Comparison of ENCODE assay signal across 19 cellular contexts in genomic region chr5:176356179-176356566, GRCh38. TPM values are rescaled to one million over a fixed set of nuclear protein-coding genes. Genes with fewer than 3 reads are reported as not detected.
A peak's percentile ranks its signal among the peaks of the same experiment; 100 is the strongest.
DNase-seq lines count a peak whose midpoint lies in the region; ATAC-seq and TF ChIP-seq lines count a peak whose summit lies in the region.
"Had no signal": no experiment of that assay in that cellular context is flagged by ENCODE, and none has a peak within 500 bp of the region (broad histone marks: within the 10 kb centered on the region; RNA-seq: fewer than 3 reads in every experiment).

No MANE protein-coding gene starts in this region.

- H3K36me3 Mint-ChIP-seq in activated T-cell treated with anti-CD3 and anti-CD28 coated beads, Interleukin-2, amount 50 U/mL, for 72 hours (ENCODE audit: insufficient read depth in 2 of 2) = peaks cover 6 to 28% of the 10 kb centered on the region in 2 donors
- peaks cover 86% of the 10 kb centered on the region for H3K36me3 Mint-ChIP-seq in CD8-positive, alpha-beta T cell
- peaks cover 78% of the 10 kb centered on the region for H3K36me3 Mint-ChIP-seq in endodermal cell (ENCODE audit: low read depth)

- ATAC-seq in activated T-cell treated with anti-CD3 and anti-CD28 coated beads, Interleukin-2, amount 50 U/mL, for 72 hours (replicated peaks in 1 of 2) = no peak
- no peak for ATAC-seq in CD8-positive, alpha-beta T cell

- H3K36me3 ChIP-seq in CD8-positive, alpha-beta T cell (ENCODE audit: insufficient read depth, low read length) = peaks cover 45% of the 10 kb centered on the region
- H3K36me3 ChIP-seq in endodermal cell (ENCODE audit: control insufficient read depth, insufficient read depth, low read length) = peaks cover 80% of the 10 kb centered on the region

- intact Hi-C loops in CD8-positive, alpha-beta T cell (cut with DNase I, micrococcal nuclease) = loop anchor here in 1 of 2 experiments (5.0 kb wide), 1 partner anchor 119 kb away; the partner anchor contains the start of gene SIMC1

- H3K4me1 Mint-ChIP-seq in activated T-cell treated with anti-CD3 and anti-CD28 coated beads, Interleukin-2, amount 50 U/mL, for 72 hours (ENCODE audit: low read depth) = peaks cover 39% of the 10 kb centered on the region
- peaks cover 55% of the 10 kb centered on the region for H3K4me1 Mint-ChIP-seq in CD8-positive, alpha-beta T cell (ENCODE audit: low read depth)
- peaks cover 14% of the 10 kb centered on the region for H3K4me1 Mint-ChIP-seq in endodermal cell

- CTCF ChIA-PET in CD8-positive, alpha-beta T cell (lab: Charles Lee) = interaction anchor here (0.8 to 1.1 kb wide), 2 partner anchors 61 to 180 kb away, joined by 4 read pairs; no protein-coding TSS in a partner anchor

- POLR2A ChIA-PET in CD8-positive, alpha-beta T cell (lab: Charles Lee) = no interaction called here

- DNase-seq in activated T-cell treated with anti-CD3 and anti-CD28 coated beads, Interleukin-2, amount 50 U/mL, for 72 hours = no peak
- DNase-seq in activated T-cell treated with anti-CD3 and anti-CD28 coated beads, Interleukin-2, amount 50 U/mL, for 48 hours = no peak
- DNase-seq in CD8-positive, alpha-beta T cell = no peak
- DNase-seq in endodermal cell (no peak), superior temporal gyrus (ENCODE audit: extremely low spot score) (no peak)
- DNase-seq: 8988T; ACHN; AML-193; BE2C; Calu3; CD4-positive, alpha-beta T cell; COR-L47; GF-D8 had no signal

- no peak overlapping the region for H3K9ac ChIP-seq in endodermal cell (ENCODE audit: extremely low read depth, low read length, poor library complexity, severe bottlenecking)
- H3K9ac ChIP-seq: BLaER1 treated with 17β-estradiol and CSF1 and Interleukin-3, amounts not matched to agents 10 nM and 100 nM had no signal

- H3K27ac Mint-ChIP-seq in activated T-cell treated with anti-CD3 and anti-CD28 coated beads, Interleukin-2, amount 50 U/mL, for 72 hours = peak overlapping the region; percentile 32
- H3K27ac Mint-ChIP-seq in CD8-positive, alpha-beta T cell = peak overlapping the region; percentile 33
- H3K27ac Mint-ChIP-seq in endodermal cell = peak overlapping the region; percentile 30
- H3K27ac Mint-ChIP-seq: CD4-positive, alpha-beta T cell; GM23338 had no signal

- 91 to 100% methylated on average over 2 to 3 of the region's 3 CpGs for WGBS in endodermal cell (ENCODE audit: insufficient coverage in 1 of 2, insufficient read length in 1 of 2), 2 experiments

- no peaks in the 10 kb centered on the region for H3K27me3 Mint-ChIP-seq in activated T-cell treated with anti-CD3 and anti-CD28 coated beads, Interleukin-2, amount 50 U/mL, for 72 hours (ENCODE audit: low read depth)
- H3K27me3 Mint-ChIP-seq in CD8-positive, alpha-beta T cell (ENCODE audit: low read depth) = no peaks in the 10 kb centered on the region
- no peaks in the 10 kb centered on the region for H3K27me3 Mint-ChIP-seq in endodermal cell (ENCODE audit: insufficient read depth)
- H3K27me3 Mint-ChIP-seq: CD4-positive, alpha-beta T cell had no signal

- no peak overlapping the region for H3K27ac ChIP-seq in CD8-positive, alpha-beta T cell (ENCODE audit: low read depth, low read length)
- H3K27ac ChIP-seq in endodermal cell (ENCODE audit: low read depth, low read length) = no peak overlapping the region
- H3K27ac ChIP-seq: A549; BLaER1 treated with 17β-estradiol and CSF1 and Interleukin-3, amounts not matched to agents 10 nM and 100 nM had no signal

- H3K27me3 ChIP-seq in CD8-positive, alpha-beta T cell (ENCODE audit: insufficient read depth, low read length) = no peaks in the 10 kb centered on the region
- no peaks in the 10 kb centered on the region for H3K27me3 ChIP-seq in endodermal cell (ENCODE audit: control insufficient read depth, insufficient read depth, low read length, poor library complexity, severe bottlenecking)
- H3K27me3 ChIP-seq: BE2C; BLaER1 treated with 17β-estradiol and CSF1 and Interleukin-3, amounts not matched to agents 10 nM and 100 nM had no signal

- H3K4me3 ChIP-seq in CD8-positive, alpha-beta T cell (ENCODE audit: low read depth, low read length) = no peak overlapping the region
- H3K4me3 ChIP-seq in endodermal cell (ENCODE audit: low read length) = no peak overlapping the region
- H3K4me3 ChIP-seq: A549; BLaER1 treated with 17β-estradiol and CSF1 and Interleukin-3, amounts not matched to agents 10 nM and 100 nM; GM23338 had no signal

- no peaks in the 10 kb centered on the region for H3K9me3 Mint-ChIP-seq in activated T-cell treated with anti-CD3 and anti-CD28 coated beads, Interleukin-2, amount 50 U/mL, for 72 hours
- H3K9me3 Mint-ChIP-seq in CD8-positive, alpha-beta T cell = no peaks in the 10 kb centered on the region
- no peaks in the 10 kb centered on the region for H3K9me3 Mint-ChIP-seq in endodermal cell
- H3K9me3 Mint-ChIP-seq: CD14-positive monocyte; CD4-positive, alpha-beta T cell; GM23338; H9 had no signal

- no peaks in the 10 kb centered on the region for H3K9me3 ChIP-seq in CD8-positive, alpha-beta T cell (ENCODE audit: low read length)
- H3K9me3 ChIP-seq in endodermal cell (ENCODE audit: control insufficient read depth, low read length) = no peaks in the 10 kb centered on the region
- H3K9me3 ChIP-seq: A549; BE2C; BLaER1 treated with 17β-estradiol and CSF1 and Interleukin-3, amounts not matched to agents 10 nM and 100 nM had no signal

- TF ChIP-seq CTCF in CD8-positive, alpha-beta T cell (IDR thresholded peaks at IDR 0.05) = no peak
- no peak for TF ChIP-seq CTCF in endodermal cell (conservative IDR thresholded peaks at IDR 0.05)

- peaks cover 15% of the 10 kb centered on the region for H3K4me1 ChIP-seq in CD8-positive, alpha-beta T cell (ENCODE audit: insufficient read depth, low read length)
- H3K4me1 ChIP-seq in endodermal cell (ENCODE audit: control insufficient read depth, insufficient read depth, low read length) = no peaks in the 10 kb centered on the region
- H3K4me1 ChIP-seq: BE2C had no signal

- no peak overlapping the region for H3K4me3 Mint-ChIP-seq in activated T-cell treated with anti-CD3 and anti-CD28 coated beads, Interleukin-2, amount 50 U/mL, for 72 hours
- no peak overlapping the region for H3K4me3 Mint-ChIP-seq in CD8-positive, alpha-beta T cell
- H3K4me3 Mint-ChIP-seq in endodermal cell = no peak overlapping the region
- H3K4me3 Mint-ChIP-seq: CD14-positive monocyte; CD4-positive, alpha-beta T cell; GM23338; H9 had no signal

RNA-seq across cellular contexts. Expression of gene KIAA1191, which starts 5.4 kb away (rescaled TPM):
- 10 to 100 TPM; 56.7 to 59.0 TPM for total RNA-seq in activated T-cell treated with anti-CD3 and anti-CD28 coated beads, Interleukin-2, amount 50 U/mL, for 72 hours
- total RNA-seq in CD8-positive, alpha-beta T cell = 10 to 100 TPM; 78.2 to 85.1 TPM
- total RNA-seq in endodermal cell = 100 to 1,000 TPM; 135 to 172 TPM
- polyA plus RNA-seq in endodermal cell (2013, experiment 1 of 2) = 137 TPM
- polyA plus RNA-seq in endodermal cell (2013, experiment 2 of 2) = 140 TPM

RNA-seq across cellular contexts. Expression of gene ARL10, which starts 9.1 kb away (rescaled TPM):
- total RNA-seq in activated T-cell treated with anti-CD3 and anti-CD28 coated beads, Interleukin-2, amount 50 U/mL, for 72 hours = 10 to 100 TPM in 1 of 2 donors, 1 to 10 TPM in 1; 7.5 to 14.0 TPM
- total RNA-seq in CD8-positive, alpha-beta T cell = 1 to 10 TPM; 2.8 to 4.1 TPM
- total RNA-seq in endodermal cell = 10 to 100 TPM; 10.2 to 11.4 TPM
- polyA plus RNA-seq in endodermal cell (2013, experiment 1 of 2) = 12.2 TPM
- polyA plus RNA-seq in endodermal cell (2013, experiment 2 of 2) = 12.5 TPM
- total RNA-seq: H4 had no signal

RNA-seq across cellular contexts. Expression of gene NOP16, which starts 32.2 kb away (rescaled TPM):
- 10 to 100 TPM; 41.8 to 42.3 TPM for total RNA-seq in activated T-cell treated with anti-CD3 and anti-CD28 coated beads, Interleukin-2, amount 50 U/mL, for 72 hours
- total RNA-seq in CD8-positive, alpha-beta T cell = 10 to 100 TPM; 21.6 to 24.2 TPM
- total RNA-seq in endodermal cell = 10 to 100 TPM; 18.6 to 31.3 TPM
- polyA plus RNA-seq in endodermal cell (2013, experiment 1 of 2) = 19.3 TPM
- 19.2 TPM for polyA plus RNA-seq in endodermal cell (2013, experiment 2 of 2)

RNA-seq across cellular contexts. Expression of gene HIGD2A, which starts 32.4 kb away (rescaled TPM):
- 100 to 1,000 TPM; 109 to 135 TPM for total RNA-seq in activated T-cell treated with anti-CD3 and anti-CD28 coated beads, Interleukin-2, amount 50 U/mL, for 72 hours
- total RNA-seq in CD8-positive, alpha-beta T cell = 100 to 1,000 TPM; 102 to 106 TPM
- 100 to 1,000 TPM; 101 to 102 TPM for total RNA-seq in endodermal cell
- 139 TPM for polyA plus RNA-seq in endodermal cell (2013, experiment 1 of 2)
- 127 TPM for polyA plus RNA-seq in endodermal cell (2013, experiment 2 of 2)
